Comparison of ENCODE assay signal across 10 cellular contexts in genomic region chr15:90915216-90915807, GRCh38. TPM values are rescaled to one million over a fixed set of nuclear protein-coding genes. Genes with fewer than 3 reads are reported as not detected.
DNase-seq lines count a peak whose midpoint lies in the region; ATAC-seq and TF ChIP-seq lines count a peak whose summit lies in the region.
"Had no signal": no experiment of that assay in that cellular context is flagged by ENCODE, and none has a peak within 500 bp of the region (broad histone marks: within the 10 kb centered on the region; RNA-seq: fewer than 3 reads in every experiment).

No MANE protein-coding gene starts in this region.

- no peak overlapping the region for H2AFZ ChIP-seq in OCI-LY1 (ENCODE audit: low read length)

- peak overlapping the region; percentile 29 for H3K4me3 Mint-ChIP-seq in memory B cell
- H3K4me3 Mint-ChIP-seq: CD4-positive, CD25-positive, alpha-beta regulatory T cell; mesothelial cell of epicardium had no signal

- ATAC-seq in memory B cell (ENCODE audit: low read depth) (no peak), GM19023 (IDR thresholded peaks at IDR 0.05; ENCODE audit: unreplicated experiment) (no peak)

- no peaks in the 10 kb centered on the region for H3K9me2 ChIP-seq in OCI-LY1 (ENCODE audit: low read depth, low read length)

- intact Hi-C loops in breast epithelium (cut with DNase I; ENCODE audit: low total_unique reads), result no loop called here

- DNase-seq in COLO668 (lab: John Stamatoyannopoulos, UW; ENCODE audit: unreplicated experiment) (peak; percentile 9), memory B cell (ENCODE audit: low spot score in 2 of 2) (no peak), breast epithelium (ENCODE audit: low spot score in 2 of 2) (no peak), AG08396 (ENCODE audit: low spot score) (no peak)
- DNase-seq: activated CD4-positive, CD25-positive, alpha-beta regulatory T cell; CD4-positive, CD25-positive, alpha-beta regulatory T cell; NCI-H2227 treated with DMSO at 0.1 percent for 48 hours had no signal

- H3K36me3 ChIP-seq in OCI-LY1 (ENCODE audit: insufficient read depth, low read length), result peaks cover 59% of the 10 kb centered on the region; the same call in 1 of the 2 replicates
- H3K36me3 ChIP-seq in breast epithelium, result peaks cover 20% of the 10 kb centered on the region

- H3K4me3 ChIP-seq in OCI-LY1 (ENCODE audit: low read depth, low read length, poor library complexity, severe bottlenecking) (peak overlapping the region; percentile 42), breast epithelium (no peak overlapping the region)

- TF ChIP-seq CTCF in OCI-LY1 (IDR thresholded peaks at IDR 0.05; ENCODE audit: low read length), result no peak
- TF ChIP-seq CTCF in breast epithelium (IDR thresholded peaks at IDR 0.05), result no peak

- H4K20me1 ChIP-seq in OCI-LY1 (ENCODE audit: insufficient read depth, low read length), result no peaks in the 10 kb centered on the region

- no peaks in the 10 kb centered on the region for H3K9me3 Mint-ChIP-seq in memory B cell
- H3K9me3 Mint-ChIP-seq: mesothelial cell of epicardium had no signal

- H3K27ac ChIP-seq in OCI-LY1 (ENCODE audit: low read depth, low read length, poor library complexity, severe bottlenecking), result peak overlapping the region; percentile 78
- H3K27ac ChIP-seq in breast epithelium, result no peak overlapping the region

- peak overlapping the region; percentile 59 for H3K4me2 ChIP-seq in OCI-LY1 (ENCODE audit: low read length)

- no peaks in the 10 kb centered on the region for H3K79me2 ChIP-seq in OCI-LY1 (ENCODE audit: insufficient read depth, low read length)

- no peaks in the 10 kb centered on the region for H3K4me1 Mint-ChIP-seq in memory B cell
- H3K4me1 Mint-ChIP-seq: mesothelial cell of epicardium had no signal

- H3K36me3 Mint-ChIP-seq in memory B cell, result peaks cover 29% of the 10 kb centered on the region

- no peaks in the 10 kb centered on the region for H3F3A ChIP-seq in OCI-LY1 (ENCODE audit: insufficient read depth, low read length)

- H3K9ac ChIP-seq in OCI-LY1 (ENCODE audit: low read length), result peak overlapping the region; percentile 64

- H3K27me3 ChIP-seq in OCI-LY1 (ENCODE audit: insufficient read depth, low read length) (no peaks in the 10 kb centered on the region), breast epithelium (no peaks in the 10 kb centered on the region)

- no peaks in the 10 kb centered on the region for H3K27me3 Mint-ChIP-seq in memory B cell
- H3K27me3 Mint-ChIP-seq: CD4-positive, CD25-positive, alpha-beta regulatory T cell had no signal

- no peak overlapping the region for H3K27ac Mint-ChIP-seq in memory B cell
- H3K27ac Mint-ChIP-seq: CD4-positive, CD25-positive, alpha-beta regulatory T cell; mesothelial cell of epicardium had no signal

- H3K4me1 ChIP-seq in OCI-LY1 (ENCODE audit: insufficient read depth, low read length, severe bottlenecking) (peaks cover 19% of the 10 kb centered on the region), breast epithelium (no peaks in the 10 kb centered on the region)

- no peak for TF ChIP-seq POLR2A in breast epithelium (IDR thresholded peaks at IDR 0.05)

- H3K9me3 ChIP-seq in OCI-LY1 (ENCODE audit: low read length) (no peaks in the 10 kb centered on the region), breast epithelium (no peaks in the 10 kb centered on the region)

RNA-seq across cellular contexts. Expression of gene MAN2A2, which starts 12.2 kb away (rescaled TPM):
- 10 to 100 TPM; 38.2 to 58.0 (median 56.9) TPM for total RNA-seq in breast epithelium

RNA-seq across cellular contexts. Expression of gene HDDC3, which starts 17.0 kb away (rescaled TPM):
- total RNA-seq in breast epithelium, result 10 to 100 TPM; 19.0 to 22.3 (median 19.4) TPM

RNA-seq across cellular contexts. Expression of gene UNC45A, which starts 19.8 kb away (rescaled TPM):
- total RNA-seq in breast epithelium, result 10 to 100 TPM; 52.4 to 65.0 (median 59.8) TPM

RNA-seq across cellular contexts. Expression of gene FES, which starts 31.0 kb away (rescaled TPM):
- total RNA-seq in breast epithelium, result 10 to 100 TPM; 41.4 to 54.7 (median 42.3) TPM

RNA-seq across cellular contexts. Expression of gene RCCD1, which starts 39.4 kb away (rescaled TPM):
- total RNA-seq in breast epithelium, result 1 to 10 TPM; 5.3 to 9.8 (median 7.9) TPM
